In the genomic region with DNA sequence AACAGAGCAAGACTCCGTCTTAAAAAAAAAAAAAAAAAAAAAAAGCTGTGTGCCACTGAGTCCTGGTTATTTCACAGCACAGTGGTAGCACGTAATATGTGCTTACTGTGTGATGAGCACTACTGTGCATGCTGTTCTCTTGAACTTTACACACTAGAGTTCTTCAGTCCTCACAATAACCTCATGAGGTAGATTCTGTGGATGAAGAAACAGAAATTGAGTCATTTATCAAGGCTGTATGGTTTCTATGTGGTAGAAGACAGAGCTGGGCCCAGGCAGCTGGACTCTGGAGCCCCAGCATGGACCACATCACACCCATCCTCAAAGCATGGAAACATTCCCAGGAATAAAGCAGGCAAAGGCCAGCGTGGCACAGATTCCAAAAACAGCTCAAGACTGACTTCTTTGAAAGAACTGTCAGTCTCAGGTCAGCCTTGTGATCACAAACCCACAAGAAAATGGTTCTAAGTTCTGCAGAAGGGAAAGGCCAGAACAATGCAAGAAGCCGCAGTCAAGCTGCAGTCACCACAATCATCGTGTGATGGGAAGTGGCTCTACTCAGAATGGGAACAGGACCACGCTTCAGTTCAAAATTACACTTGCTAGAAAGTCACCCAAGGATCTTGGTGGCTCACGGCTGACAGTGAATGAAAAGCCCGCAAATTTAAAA, we compare ENCODE assay signal across 13 cellular contexts. TPM values are rescaled to one million over a fixed set of nuclear protein-coding genes. Genes with fewer than 3 reads are reported as not detected.
DNase-seq lines count a peak whose midpoint lies in the region; ATAC-seq and TF ChIP-seq lines count a peak whose summit lies in the region.
"Had no signal": no experiment of that assay in that cellular context is flagged by ENCODE, and none has a peak within 500 bp of the region (broad histone marks: within the 10 kb centered on the region; RNA-seq: fewer than 3 reads in every experiment).

No MANE protein-coding gene starts in this region.

- CTCF ChIA-PET in activated CD4-positive, alpha-beta T cell treated with anti-CD3 and anti-CD28 coated beads for 36 hours (lab: Charles Lee), result interaction anchor here (0.8 to 1.6 kb wide), 4 partner anchors 14 to 145 kb away, joined by 3 to 5 read pairs (median 3); no protein-coding TSS in a partner anchor

- H3K4me3 Mint-ChIP-seq in activated CD4-positive, alpha-beta T cell treated with anti-CD3 and anti-CD28 coated beads for 36 hours, result no peak overlapping the region
- no peak overlapping the region for H3K4me3 Mint-ChIP-seq in osteocyte (ENCODE audit: unreplicated experiment)

- peaks cover 2% of the 10 kb centered on the region for H3K36me3 Mint-ChIP-seq in activated CD4-positive, alpha-beta T cell treated with anti-CD3 and anti-CD28 coated beads for 36 hours (ENCODE audit: low read depth)
- no peaks in the 10 kb centered on the region for H3K36me3 Mint-ChIP-seq in osteocyte (ENCODE audit: unreplicated experiment)

- TF ChIP-seq CTCF in GM13977 (IDR thresholded peaks at IDR 0.05; ENCODE audit: extremely low read depth, insufficient read depth, missing control alignments), result no peak
- TF ChIP-seq CTCF in osteocyte (IDR thresholded peaks at IDR 0.05), result no peak

- no peak for DNase-seq in activated CD4-positive, alpha-beta T cell treated with anti-CD3 and anti-CD28 coated beads for 36 hours
- DNase-seq in activated CD4-positive, alpha-beta T cell treated with anti-CD3 and anti-CD28 coated beads for 4 hours, result no peak
- DNase-seq in GM13977 (ENCODE audit: low spot score) (peak; percentile 67), osteocyte (ENCODE audit: extremely low spot score, unreplicated experiment) (no peak)
- peak; percentile 72 for DNase-seq in activated CD8-positive, alpha-beta memory T cell treated with anti-CD3 and anti-CD28 coated beads, Interleukin-2, amount 50 U/mL, for 48 hours
- DNase-seq: activated CD4-positive, alpha-beta T cell treated with anti-CD3 and anti-CD28 coated beads, Interleukin-2, amount 50 U/mL, for 1 hour; DMS 273 treated with DMSO at 0.1 percent for 48 hours; NCI-H146; retina; upper lobe of left lung had no signal

- POLR2A ChIA-PET in activated CD4-positive, alpha-beta T cell treated with anti-CD3 and anti-CD28 coated beads for 36 hours (lab: Charles Lee), result interaction anchor here (0.7 kb wide), 1 partner anchor 20 kb away, joined by 3 read pairs; no protein-coding TSS in a partner anchor

- H3K27me3 Mint-ChIP-seq in activated CD4-positive, alpha-beta T cell treated with anti-CD3 and anti-CD28 coated beads for 36 hours, result no peaks in the 10 kb centered on the region
- H3K27me3 Mint-ChIP-seq in osteocyte (ENCODE audit: unreplicated experiment), result no peaks in the 10 kb centered on the region

- intact Hi-C loops in activated CD4-positive, alpha-beta T cell treated with anti-CD3 and anti-CD28 coated beads for 36 hours (cut with DNase I, micrococcal nuclease), result no loop called here

- ATAC-seq in activated CD4-positive, alpha-beta T cell treated with anti-CD3 and anti-CD28 coated beads for 36 hours, result peak; percentile 39
- ATAC-seq in GM18498 (IDR thresholded peaks at IDR 0.05; ENCODE audit: unreplicated experiment) (no peak), GM21576 (IDR thresholded peaks at IDR 0.05; ENCODE audit: unreplicated experiment) (no peak), HG02798 (IDR thresholded peaks at IDR 0.05; ENCODE audit: poor library complexity, unreplicated experiment) (no peak)

- no peak overlapping the region for H3K27ac Mint-ChIP-seq in activated CD4-positive, alpha-beta T cell treated with anti-CD3 and anti-CD28 coated beads for 36 hours
- H3K27ac Mint-ChIP-seq in osteocyte (ENCODE audit: unreplicated experiment), result peak overlapping the region; percentile 29

- peaks cover 5% of the 10 kb centered on the region for H3K4me1 Mint-ChIP-seq in activated CD4-positive, alpha-beta T cell treated with anti-CD3 and anti-CD28 coated beads for 36 hours
- peaks cover 51% of the 10 kb centered on the region for H3K4me1 Mint-ChIP-seq in osteocyte (ENCODE audit: unreplicated experiment)

- no peaks in the 10 kb centered on the region for H3K9me3 Mint-ChIP-seq in activated CD4-positive, alpha-beta T cell treated with anti-CD3 and anti-CD28 coated beads for 36 hours (ENCODE audit: low read depth)
- no peaks in the 10 kb centered on the region for H3K9me3 Mint-ChIP-seq in osteocyte (ENCODE audit: unreplicated experiment)

- in situ Hi-C loops in GM13977 (cut with MboI; ENCODE audit: low pct_unique_long_range_greater_than_20kb, low sequenced_read_pairs, unreplicated experiment), result no loop called here

RNA-seq across cellular contexts. Expression of a gene that starts 49.5 kb away (rescaled TPM):
- 10 to 100 TPM; 21.9 to 22.5 TPM for total RNA-seq in activated CD4-positive, alpha-beta T cell treated with anti-CD3 and anti-CD28 coated beads for 36 hours
- total RNA-seq in osteocyte, result 44.2 and 47.9 TPM in 2 replicates

Comparison
In these comparisons a context has a peak if more than half of its experiments do, and no peak if none do; other contexts are left out.
1. DNase-seq: peak in GM13977 (single experiment) and activated CD8-positive, alpha-beta memory T cell treated with anti-CD3 and anti-CD28 coated beads, Interleukin-2, amount 50 U/mL, for 48 hours (single experiment); none in activated CD4-positive, alpha-beta T cell treated with anti-CD3 and anti-CD28 coated beads for 36 hours (single experiment), activated CD4-positive, alpha-beta T cell treated with anti-CD3 and anti-CD28 coated beads for 4 hours (0 of 2) and osteocyte (single experiment).